Comparison of ENCODE assay signal across 1 cellular context in the genomic region with DNA sequence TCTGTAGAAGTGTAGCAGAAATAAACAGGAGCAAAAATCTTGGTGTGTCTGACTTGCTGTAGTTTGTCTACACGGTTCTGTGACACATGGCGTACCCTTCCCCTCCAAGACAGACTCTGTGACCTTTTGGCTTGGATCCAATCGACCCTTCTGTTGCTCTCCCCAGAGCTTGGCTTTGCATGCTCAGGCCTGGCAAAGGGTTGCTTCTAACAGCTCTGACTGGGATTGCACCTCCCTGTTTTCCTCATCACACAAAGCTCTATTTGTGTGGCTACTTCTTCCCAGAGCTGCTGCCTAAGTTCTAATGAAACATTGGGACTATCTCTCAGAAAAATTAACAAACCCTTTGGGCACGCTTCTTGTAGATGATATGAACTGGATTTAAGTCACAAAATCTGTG.
TF ChIP-seq lines count a peak whose summit lies in the region.

No MANE protein-coding gene starts in this region.

TF ChIP-seq in IMR-90, 13 proteins besides CTCF, POLR2A, EP300 and RAD21 (continued from another document):
- no peak for TF ChIP-seq BHLHE40 (IDR thresholded peaks at IDR 0.05; ENCODE audit: low read depth, low read length)
